19 cellular contexts compared by ENCODE assay signal in the genomic region with DNA sequence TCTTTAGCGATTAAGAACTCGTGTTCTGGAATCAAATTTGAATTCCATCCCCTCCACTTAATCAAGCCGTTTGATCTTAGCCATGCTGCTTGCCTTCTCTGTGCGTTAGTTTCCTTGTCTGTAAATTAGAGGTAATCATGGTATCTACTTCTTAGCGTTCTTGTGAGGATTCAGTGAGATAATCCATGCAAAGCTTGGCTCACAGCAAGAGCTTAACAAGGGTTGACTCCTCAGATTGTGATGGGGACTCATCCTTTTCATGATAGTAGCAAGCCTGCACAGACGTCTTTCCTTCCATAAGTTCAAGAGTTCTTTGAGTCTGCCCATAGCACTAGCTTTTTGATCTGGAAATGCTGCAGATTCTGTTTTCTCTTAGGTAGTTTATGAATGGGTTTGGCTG.
DNase-seq lines count a peak whose midpoint lies in the region; FAIRE-seq and TF ChIP-seq lines count a peak whose summit lies in the region.
"Had no signal": no experiment of that assay in that cellular context is flagged by ENCODE, and none has a peak within 500 bp of the region (broad histone marks: within the 10 kb centered on the region; RNA-seq: fewer than 3 reads in every experiment).

No MANE protein-coding gene starts in this region.

- peak overlapping the region in 2 of 3 donors; percentile 38 to 96 for H3K27ac Mint-ChIP-seq in IgD-negative memory B cell
- H3K27ac Mint-ChIP-seq in astrocyte (ENCODE audit: unreplicated experiment) = peak overlapping the region; percentile 65
- no peak overlapping the region for H3K27ac Mint-ChIP-seq in neural progenitor cell
- no peak overlapping the region for H3K27ac Mint-ChIP-seq in activated naive CD4-positive, alpha-beta T cell treated with anti-CD3 and anti-CD28 coated beads for 36 hours
- H3K27ac Mint-ChIP-seq: CD8-positive, alpha-beta T cell had no signal

- H3K4me3 ChIP-seq in astrocyte (ENCODE audit: insufficient read depth, low read depth, low read length) (no peak overlapping the region), neural progenitor cell (no peak overlapping the region)
- H3K4me3 ChIP-seq: BLaER1, PC-9 had no signal

- H3K27me3 Mint-ChIP-seq in IgD-negative memory B cell (no peaks in the 10 kb centered on the region), astrocyte (ENCODE audit: low read depth, unreplicated experiment) (no peaks in the 10 kb centered on the region), neural progenitor cell (ENCODE audit: insufficient read depth, low read depth) (no peaks in the 10 kb centered on the region)
- H3K27me3 Mint-ChIP-seq in activated naive CD4-positive, alpha-beta T cell treated with anti-CD3 and anti-CD28 coated beads for 36 hours (ENCODE audit: low read depth) = peaks cover 18% of the 10 kb centered on the region

- peaks cover 0 to 2% (median 0%) of the 10 kb centered on the region in 3 donors for H3K9me3 Mint-ChIP-seq in IgD-negative memory B cell
- H3K9me3 Mint-ChIP-seq in astrocyte (ENCODE audit: unreplicated experiment) = no peaks in the 10 kb centered on the region
- peaks cover 6% of the 10 kb centered on the region for H3K9me3 Mint-ChIP-seq in neural progenitor cell
- H3K9me3 Mint-ChIP-seq in activated naive CD4-positive, alpha-beta T cell treated with anti-CD3 and anti-CD28 coated beads for 36 hours = no peaks in the 10 kb centered on the region
- H3K9me3 Mint-ChIP-seq: CD8-positive, alpha-beta T cell had no signal

- H3K9me3 ChIP-seq in astrocyte (ENCODE audit: insufficient read depth, low read depth, low read length) = no peaks in the 10 kb centered on the region
- no peaks in the 10 kb centered on the region for H3K9me3 ChIP-seq in neural progenitor cell (ENCODE audit: low read depth)
- H3K9me3 ChIP-seq: BLaER1 had no signal

- DNase-seq in D341Med (ENCODE audit: low spot score) = peak; percentile 58
- no peak for DNase-seq in astrocyte (ENCODE audit: low read depth)
- DNase-seq in neural progenitor cell (ENCODE audit: low spot score) = peak; percentile 51
- DNase-seq in activated CD8-positive, alpha-beta memory T cell treated with anti-CD3 and anti-CD28 coated beads, Interleukin-2, amount 50 U/mL, for 4 hours = no peak
- no peak for DNase-seq in GM19238 (ENCODE audit: insufficient read length, low spot score)
- DNase-seq in activated T-cell treated with anti-CD3 and anti-CD28 coated beads, Interleukin-2, amount 50 U/mL, for 1 hour = no peak
- no peak for DNase-seq in activated naive CD4-positive, alpha-beta T cell treated with anti-CD3 and anti-CD28 coated beads for 36 hours
- DNase-seq: 8988T; CD8-positive, alpha-beta T cell; DND-41; MV-4-11; NCI-H1417; NCI-H187 treated with DMSO at 0.1 percent for 48 hours; NCI-H446 treated with DMSO at 0.1 percent for 48 hours; PC-9 had no signal

- FAIRE-seq in astrocyte (lab: Jason Lieb, UNC) = no peak
- FAIRE-seq: G401.6, H54 had no signal

- H3K27me3 ChIP-seq in astrocyte (ENCODE audit: insufficient read depth, low read length) (no peaks in the 10 kb centered on the region), neural progenitor cell (no peaks in the 10 kb centered on the region)
- H3K27me3 ChIP-seq: BLaER1 had no signal

- CTCF ChIA-PET in activated naive CD4-positive, alpha-beta T cell treated with anti-CD3 and anti-CD28 coated beads for 36 hours (lab: Charles Lee) = interaction anchor here (0.6 kb wide), 1 partner anchor 1525 kb away, joined by 3 read pairs; no protein-coding TSS in a partner anchor

- H3K4me2 ChIP-seq in astrocyte (ENCODE audit: low read length) (peak overlapping the region; percentile 7), neural progenitor cell (peak overlapping the region; percentile 4)
- H3K4me2 ChIP-seq: BLaER1, PC-9 had no signal

- H2AFZ ChIP-seq in astrocyte (ENCODE audit: low read depth, low read length) (no peak overlapping the region), neural progenitor cell (replicated peaks) (no peak overlapping the region)
- H2AFZ ChIP-seq: PC-9 had no signal

- peaks cover 2% of the 10 kb centered on the region for H3K36me3 Mint-ChIP-seq in IgD-negative memory B cell
- peaks cover 2% of the 10 kb centered on the region for H3K36me3 Mint-ChIP-seq in astrocyte (ENCODE audit: low read depth, unreplicated experiment)
- H3K36me3 Mint-ChIP-seq in neural progenitor cell = peaks cover 14% of the 10 kb centered on the region
- H3K36me3 Mint-ChIP-seq in activated naive CD4-positive, alpha-beta T cell treated with anti-CD3 and anti-CD28 coated beads for 36 hours (ENCODE audit: low read depth) = no peaks in the 10 kb centered on the region
- H3K36me3 Mint-ChIP-seq: CD8-positive, alpha-beta T cell had no signal

- H3K4me1 ChIP-seq in astrocyte (ENCODE audit: insufficient read depth, low read length) (peaks cover 65% of the 10 kb centered on the region), neural progenitor cell (peaks cover 65% of the 10 kb centered on the region)

- H3K9ac ChIP-seq in astrocyte (ENCODE audit: low read length) (no peak overlapping the region), neural progenitor cell (no peak overlapping the region)
- H3K9ac ChIP-seq: BLaER1 had no signal

- H3K27ac ChIP-seq in astrocyte (ENCODE audit: low read depth, low read length) (no peak overlapping the region), neural progenitor cell (no peak overlapping the region)
- H3K27ac ChIP-seq: BLaER1, PC-9 had no signal

- intact Hi-C loops in activated naive CD4-positive, alpha-beta T cell treated with anti-CD3 and anti-CD28 coated beads for 36 hours (cut with micrococcal nuclease) = no loop called here

- peaks cover under 1% of the 10 kb centered on the region for H3F3A ChIP-seq in neural progenitor cell (ENCODE audit: low read depth)

- H4K20me1 ChIP-seq in astrocyte (ENCODE audit: insufficient read depth, low read length) (peaks cover 91% of the 10 kb centered on the region), neural progenitor cell (ENCODE audit: low read depth) (peaks cover 94% of the 10 kb centered on the region)

- H3K79me2 ChIP-seq in astrocyte (ENCODE audit: insufficient read depth, low read length) = peaks cover 100% of the 10 kb centered on the region
- H3K79me2 ChIP-seq in neural progenitor cell (ENCODE audit: low read depth) = peaks cover 98% of the 10 kb centered on the region

- TF ChIP-seq CTCF in astrocyte (IDR thresholded peaks at IDR 0.05; ENCODE audit: insufficient read depth, low read depth, low read length) (no peak), neural progenitor cell (IDR thresholded peaks at IDR 0.05) (no peak)

- H3K4me1 Mint-ChIP-seq in IgD-negative memory B cell = peaks cover 56 to 84% (median 63%) of the 10 kb centered on the region in 3 donors
- peaks cover 89% of the 10 kb centered on the region for H3K4me1 Mint-ChIP-seq in astrocyte (ENCODE audit: low read depth, unreplicated experiment)
- H3K4me1 Mint-ChIP-seq in neural progenitor cell = peaks cover 44% of the 10 kb centered on the region
- no peaks in the 10 kb centered on the region for H3K4me1 Mint-ChIP-seq in activated naive CD4-positive, alpha-beta T cell treated with anti-CD3 and anti-CD28 coated beads for 36 hours (ENCODE audit: low read depth)

- peaks cover 2% of the 10 kb centered on the region for H3K36me3 ChIP-seq in astrocyte (ENCODE audit: insufficient read depth, low read length)
- no peaks in the 10 kb centered on the region for H3K36me3 ChIP-seq in neural progenitor cell

- H3K4me3 Mint-ChIP-seq in IgD-negative memory B cell (peak overlapping the region in 3 of 4 donors; percentile 39 to 65 (median 41)), astrocyte (ENCODE audit: unreplicated experiment) (peak overlapping the region; percentile 40), neural progenitor cell (no peak overlapping the region)
- H3K4me3 Mint-ChIP-seq in activated naive CD4-positive, alpha-beta T cell treated with anti-CD3 and anti-CD28 coated beads for 36 hours = no peak overlapping the region
- H3K4me3 Mint-ChIP-seq: CD8-positive, alpha-beta T cell had no signal

Comparison
In these comparisons a context has a peak if more than half of its experiments do, and no peak if none do; other contexts are left out.
1. DNase-seq: peak in D341Med (single experiment) and neural progenitor cell (single experiment); none in astrocyte (single experiment), activated CD8-positive, alpha-beta memory T cell treated with anti-CD3 and anti-CD28 coated beads, Interleukin-2, amount 50 U/mL, for 4 hours (single experiment), GM19238 (single experiment), activated T-cell treated with anti-CD3 and anti-CD28 coated beads, Interleukin-2, amount 50 U/mL, for 1 hour (single experiment) and activated naive CD4-positive, alpha-beta T cell treated with anti-CD3 and anti-CD28 coated beads for 36 hours (single experiment).
2. H3K27ac Mint-ChIP-seq: peak in IgD-negative memory B cell (2 of 3) and astrocyte (single experiment); none in neural progenitor cell (single experiment) and activated naive CD4-positive, alpha-beta T cell treated with anti-CD3 and anti-CD28 coated beads for 36 hours (single experiment).
3. H3K4me3 Mint-ChIP-seq: peak in IgD-negative memory B cell (3 of 4) and astrocyte (single experiment); none in neural progenitor cell (single experiment) and activated naive CD4-positive, alpha-beta T cell treated with anti-CD3 and anti-CD28 coated beads for 36 hours (single experiment).